13 cellular contexts compared by ENCODE assay signal in genomic region chr17:76421054-76421427, GRCh38. TPM values are rescaled to one million over a fixed set of nuclear protein-coding genes. Genes with fewer than 3 reads are reported as not detected.
A peak's percentile ranks its signal among the peaks of the same experiment; 100 is the strongest.
DNase-seq lines count a peak whose midpoint lies in the region; FAIRE-seq and TF ChIP-seq lines count a peak whose summit lies in the region.
"Had no signal": no experiment of that assay in that cellular context is flagged by ENCODE, and none has a peak within 500 bp of the region (broad histone marks: within the 10 kb centered on the region; RNA-seq: fewer than 3 reads in every experiment).

No MANE protein-coding gene starts in this region.

- no peak for FAIRE-seq in GM12892 (lab: Jason Lieb, UNC)
- FAIRE-seq in GM12891 (lab: Jason Lieb, UNC) = no peak

- H3K9me3 Mint-ChIP-seq in brain = peaks cover 0 to 9% (median 6%) of the 10 kb centered on the region in 5 experiments
- H3K9me3 Mint-ChIP-seq: activated CD8-positive, alpha-beta T cell treated with anti-CD3 and anti-CD28 coated beads for 36 hours; CD4-positive, CD25-positive, alpha-beta regulatory T cell had no signal

- H3K4me1 Mint-ChIP-seq in brain = peaks cover 54% of the 10 kb centered on the region

- 73 to 78% (median 75%) methylated on average over 7 of the region's 7 CpGs for WGBS in spleen, 5 donors

- intact Hi-C loops in spleen (cut with DNase I; ENCODE audit: low total_unique reads) = no loop called here

- peaks cover 56% of the 10 kb centered on the region for H3K36me3 Mint-ChIP-seq in brain

- H3K9me3 ChIP-seq in spleen = no peaks in the 10 kb centered on the region

- TF ChIP-seq POLR2A in spleen (IDR thresholded peaks at IDR 0.05) (no peak), GM12892 (IDR thresholded peaks at IDR 0.05; ENCODE audit: low read depth, low read length) (no peak), GM12891 (IDR thresholded peaks at IDR 0.05; ENCODE audit: low read depth, low read length) (no peak)

- H3K4me3 ChIP-seq in spleen = no peak overlapping the region

- no peaks in the 10 kb centered on the region for H3K27me3 Mint-ChIP-seq in brain
- H3K27me3 Mint-ChIP-seq: activated CD8-positive, alpha-beta T cell treated with anti-CD3 and anti-CD28 coated beads for 36 hours; CD4-positive, CD25-positive, alpha-beta regulatory T cell had no signal

- H3K27ac Mint-ChIP-seq in brain = peak overlapping the region in 4 of 5 experiments; percentile 54 to 94 (median 90)
- H3K27ac Mint-ChIP-seq: activated CD8-positive, alpha-beta T cell treated with anti-CD3 and anti-CD28 coated beads for 36 hours had no signal

- peaks cover 0 to 89% (median 43%) of the 10 kb centered on the region in 6 donors for H3K4me1 ChIP-seq in spleen

- peaks cover 0 to 15% (median 0%) of the 10 kb centered on the region in 6 donors for H3K36me3 ChIP-seq in spleen

- peak; percentile 23 for DNase-seq in GM04504 (ENCODE audit: low read depth)
- DNase-seq in hepatic stellate cell (ENCODE audit: low spot score) = peak; percentile 42
- peak; percentile 46 for DNase-seq in spleen
- DNase-seq in activated CD4-positive, alpha-beta T cell treated with anti-CD3 and anti-CD28 coated beads, Interleukin-2, amount 50 U/mL, for 1 hour = no peak
- no peak for DNase-seq in GM12892 (ENCODE audit: insufficient read length)
- no peak for DNase-seq in anterior cingulate cortex (lab: John Stamatoyannopoulos, UW)
- DNase-seq in GM12891 (ENCODE audit: insufficient read length, low spot score) = no peak
- DNase-seq: activated CD8-positive, alpha-beta T cell treated with anti-CD3 and anti-CD28 coated beads for 36 hours; CD4-positive, CD25-positive, alpha-beta regulatory T cell; NCI-H1092 treated with DMSO at 0.1 percent for 48 hours; stimulated activated CD4-positive, alpha-beta T cell treated with anti-CD3 and anti-CD28 coated beads, Interleukin-2, amount 100 ng/mL, for 48 hours had no signal

- TF ChIP-seq CTCF in brain (conservative IDR thresholded peaks at IDR 0.05) = no peak
- no peak for TF ChIP-seq CTCF in spleen (IDR thresholded peaks at IDR 0.05 in 8 of 11, conservative IDR thresholded peaks at IDR 0.05 in 3 of 11)

- H3K27ac ChIP-seq in spleen = peak overlapping the region in 1 of 8 donors; percentile 30

- no peaks in the 10 kb centered on the region for H3K27me3 ChIP-seq in spleen (replicated peaks in 1 of 7)

- peak overlapping the region in 2 of 5 experiments; percentile 45 to 67 for H3K4me3 Mint-ChIP-seq in brain
- H3K4me3 Mint-ChIP-seq: activated CD8-positive, alpha-beta T cell treated with anti-CD3 and anti-CD28 coated beads for 36 hours; CD4-positive, CD25-positive, alpha-beta regulatory T cell had no signal

TF ChIP-seq in GM12891, 5 proteins besides CTCF, POLR2A, EP300 and RAD21:
- TF ChIP-seq PAX5 (IDR thresholded peaks at IDR 0.05; ENCODE audit: insufficient read depth, low read length, severe bottlenecking) (no peak), POLR2AphosphoS5 (IDR thresholded peaks at IDR 0.05; ENCODE audit: low read depth, low read length) (no peak), POU2F2 (IDR thresholded peaks at IDR 0.05; ENCODE audit: low read depth, low read length) (no peak), TAF1 (IDR thresholded peaks at IDR 0.05; ENCODE audit: low read depth, low read length) (no peak), SPI1 (IDR thresholded peaks at IDR 0.05; ENCODE audit: low read depth, low read length) (no peak)

RNA-seq across cellular contexts. Expression of gene UBE2O, which starts 31.9 kb away (rescaled TPM):
- polyA plus RNA-seq in brain (ENCODE audit: insufficient read depth, low read depth, low replicate concordance) = 36.9 TPM
- total RNA-seq in spleen = 10 to 100 TPM; 24.1 to 55.9 (median 32.5) TPM
- polyA plus RNA-seq in spleen = 10 to 100 TPM in 1 of 3 donors, 1 to 10 TPM in 2; 7.2 to 14.3 (median 8.5) TPM
- polyA plus RNA-seq in GM12892 (2012; ENCODE audit: missing spikeins) = 13.2 TPM
- 14.6 TPM for polyA plus RNA-seq in GM12891 (2012; ENCODE audit: low read depth, missing spikeins)

RNA-seq across cellular contexts. Expression of gene SPHK1, which starts 36.6 kb away (rescaled TPM):
- polyA plus RNA-seq in brain (ENCODE audit: insufficient read depth, low read depth, low replicate concordance) (1.6 TPM), spleen (10 to 100 TPM in 1 of 3 donors, 1 to 10 TPM in 2; 8.1 to 11.4 (median 9.6) TPM)
- 1 to 10 TPM; 3.7 to 7.2 (median 5.7) TPM for total RNA-seq in spleen
- polyA plus RNA-seq in GM12892 (2012; ENCODE audit: missing spikeins) = 0.47 TPM
- 0.27 TPM for polyA plus RNA-seq in GM12891 (2012; ENCODE audit: low read depth, missing spikeins)

RNA-seq across cellular contexts. Expression of gene AANAT, which starts 46.4 kb away (rescaled TPM):
- polyA plus RNA-seq in brain (ENCODE audit: insufficient read depth, low read depth, low replicate concordance) (not detected), spleen (under 1 TPM in 2 of 3 donors, not detected in 1; 0.19 to 0.22 TPM)
- total RNA-seq in spleen = not detected
- 0.34 TPM for polyA plus RNA-seq in GM12892 (2012; ENCODE audit: missing spikeins)
- polyA plus RNA-seq in GM12891 (2012; ENCODE audit: low read depth, missing spikeins) = 0.13 TPM
- total RNA-seq: CD4-positive, CD25-positive, alpha-beta regulatory T cell; mononuclear cell had no signal
- polyA plus RNA-seq: CD4-positive, CD25-positive, alpha-beta regulatory T cell had no signal

Comparison
In these comparisons a context has a peak if more than half of its experiments do, and no peak if none do; other contexts are left out.
1. DNase-seq: peak in GM04504 (single experiment), hepatic stellate cell (single experiment) and spleen (single experiment); none in activated CD4-positive, alpha-beta T cell treated with anti-CD3 and anti-CD28 coated beads, Interleukin-2, amount 50 U/mL, for 1 hour (single experiment), GM12892 (single experiment), anterior cingulate cortex (0 of 58) and GM12891 (single experiment).